In the genomic region with DNA sequence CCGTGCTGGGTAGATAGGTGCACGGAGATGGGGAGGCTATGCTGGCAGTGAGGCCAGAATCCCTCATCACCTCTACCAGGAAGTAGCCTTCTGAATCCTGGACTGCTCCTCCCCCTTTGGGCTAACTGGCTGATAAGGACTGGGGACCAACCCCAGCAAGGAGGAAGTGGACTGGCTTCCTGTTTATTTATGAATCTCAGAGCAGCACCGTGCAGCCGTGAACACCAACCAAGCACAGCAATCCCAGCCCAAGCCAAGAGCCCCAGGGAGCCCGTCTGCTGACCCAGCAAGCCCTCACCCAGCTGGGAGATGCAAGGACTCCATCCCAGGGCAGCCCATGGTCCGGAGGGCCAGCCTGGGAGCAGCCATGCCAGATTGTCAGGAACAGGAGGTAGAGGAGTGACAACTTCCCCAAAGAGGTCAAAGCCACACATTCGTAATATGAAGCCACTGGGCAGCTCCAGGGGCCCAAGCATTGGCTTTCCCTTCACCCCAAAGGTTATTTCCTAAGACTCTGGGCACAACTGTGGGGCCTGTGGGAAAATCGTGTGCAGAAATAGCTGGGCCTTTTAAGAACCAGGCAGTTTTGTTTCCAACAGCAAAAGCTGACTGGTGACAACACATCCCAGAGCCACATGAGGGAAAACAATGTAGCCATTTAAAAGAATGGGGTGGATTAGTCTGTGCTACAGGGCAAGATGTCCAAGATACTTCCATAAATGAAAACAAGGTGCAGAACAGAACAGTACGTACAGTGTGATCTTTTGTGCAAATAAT, we compare ENCODE assay signal across 7 cellular contexts. TPM values are rescaled to one million over a fixed set of nuclear protein-coding genes. Genes with fewer than 3 reads are reported as not detected.
DNase-seq lines count a peak whose midpoint lies in the region; ATAC-seq and TF ChIP-seq lines count a peak whose summit lies in the region.

No MANE protein-coding gene starts in this region.

- no peak overlapping the region for H3K9ac ChIP-seq in parathyroid adenoma

- ATAC-seq in GM18909 (IDR thresholded peaks at IDR 0.05; ENCODE audit: poor library complexity, unreplicated experiment) (peak; percentile 34), esophagus mucosa (peak; percentile 22)

- H2AFZ ChIP-seq in parathyroid adenoma, result peak overlapping the region; percentile 72

- no peaks in the 10 kb centered on the region for H3K4me1 ChIP-seq in parathyroid adenoma

- TF ChIP-seq CTCF in parathyroid adenoma (IDR thresholded peaks at IDR 0.05), result no peak

- no peaks in the 10 kb centered on the region for H3K36me3 ChIP-seq in parathyroid adenoma (ENCODE audit: control insufficient read depth, insufficient read depth, low read length)

- no peaks in the 10 kb centered on the region for H3K9me3 ChIP-seq in parathyroid adenoma (ENCODE audit: control insufficient read depth, low read length)

- no peaks in the 10 kb centered on the region for H3K27me3 ChIP-seq in parathyroid adenoma (ENCODE audit: control insufficient read depth, insufficient read depth, low read length)

- H3K4me2 ChIP-seq in parathyroid adenoma (ENCODE audit: low read length), result no peak overlapping the region

- DNase-seq in stimulated activated CD4-positive, alpha-beta T cell treated with anti-CD3 and anti-CD28 coated beads, Interleukin-15, amount 100 ng/mL, for 24 hours, result no peak
- DNase-seq in retina (no peak), G401 (ENCODE audit: low spot score) (no peak)

- peak overlapping the region; percentile 9 for H3K27ac ChIP-seq in parathyroid adenoma

- H3K4me3 ChIP-seq in parathyroid adenoma (ENCODE audit: low read depth, low read length), result no peak overlapping the region

- in situ Hi-C loops in G401 (cut with HindIII; ENCODE audit: low sequenced_read_pairs), result no loop called here

- H3K79me2 ChIP-seq in parathyroid adenoma, result no peaks in the 10 kb centered on the region

TF ChIP-seq in PFSK-1, 5 proteins besides CTCF, POLR2A, EP300 and RAD21:
- TF ChIP-seq, protein P1, sequence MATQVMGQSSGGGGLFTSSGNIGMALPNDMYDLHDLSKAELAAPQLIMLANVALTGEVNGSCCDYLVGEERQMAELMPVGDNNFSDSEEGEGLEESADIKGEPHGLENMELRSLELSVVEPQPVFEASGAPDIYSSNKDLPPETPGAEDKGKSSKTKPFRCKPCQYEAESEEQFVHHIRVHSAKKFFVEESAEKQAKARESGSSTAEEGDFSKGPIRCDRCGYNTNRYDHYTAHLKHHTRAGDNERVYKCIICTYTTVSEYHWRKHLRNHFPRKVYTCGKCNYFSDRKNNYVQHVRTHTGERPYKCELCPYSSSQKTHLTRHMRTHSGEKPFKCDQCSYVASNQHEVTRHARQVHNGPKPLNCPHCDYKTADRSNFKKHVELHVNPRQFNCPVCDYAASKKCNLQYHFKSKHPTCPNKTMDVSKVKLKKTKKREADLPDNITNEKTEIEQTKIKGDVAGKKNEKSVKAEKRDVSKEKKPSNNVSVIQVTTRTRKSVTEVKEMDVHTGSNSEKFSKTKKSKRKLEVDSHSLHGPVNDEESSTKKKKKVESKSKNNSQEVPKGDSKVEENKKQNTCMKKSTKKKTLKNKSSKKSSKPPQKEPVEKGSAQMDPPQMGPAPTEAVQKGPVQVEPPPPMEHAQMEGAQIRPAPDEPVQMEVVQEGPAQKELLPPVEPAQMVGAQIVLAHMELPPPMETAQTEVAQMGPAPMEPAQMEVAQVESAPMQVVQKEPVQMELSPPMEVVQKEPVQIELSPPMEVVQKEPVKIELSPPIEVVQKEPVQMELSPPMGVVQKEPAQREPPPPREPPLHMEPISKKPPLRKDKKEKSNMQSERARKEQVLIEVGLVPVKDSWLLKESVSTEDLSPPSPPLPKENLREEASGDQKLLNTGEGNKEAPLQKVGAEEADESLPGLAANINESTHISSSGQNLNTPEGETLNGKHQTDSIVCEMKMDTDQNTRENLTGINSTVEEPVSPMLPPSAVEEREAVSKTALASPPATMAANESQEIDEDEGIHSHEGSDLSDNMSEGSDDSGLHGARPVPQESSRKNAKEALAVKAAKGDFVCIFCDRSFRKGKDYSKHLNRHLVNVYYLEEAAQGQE (IDR thresholded peaks at IDR 0.05; ENCODE audit: insufficient read depth in 1 of 2, low read depth in 2 of 2, low read length in 2 of 2), result no peak
- TF ChIP-seq POLR2AphosphoS5 (IDR thresholded peaks at IDR 0.05; ENCODE audit: low read depth, low read length) (no peak), TAF1 (IDR thresholded peaks at IDR 0.05; ENCODE audit: borderline replicate concordance, insufficient read depth, low read length) (no peak), SIN3A (IDR thresholded peaks at IDR 0.05; ENCODE audit: borderline replicate concordance, insufficient read depth, low read length) (no peak), FOXP2 (optimal IDR thresholded peaks at IDR 0.05; ENCODE audit: borderline replicate concordance, extremely low read depth, extremely low read length, insufficient read depth) (peak; percentile 52)

RNA-seq across cellular contexts. Expression of a gene that starts 23.9 kb away (rescaled TPM):
- polyA plus RNA-seq in PFSK-1 (2012; ENCODE audit: insufficient read length, low read depth), result 394 TPM
- total RNA-seq in esophagus mucosa, result 141 TPM
- total RNA-seq in G401 (2014; rRNA removed; shearing (Covaris generic)), result 268 and 273 TPM in 2 replicates

RNA-seq across cellular contexts. Expression of a gene that starts 28.7 kb away (rescaled TPM):
- polyA plus RNA-seq in PFSK-1 (2012; ENCODE audit: insufficient read length, low read depth), result 4.5 TPM
- total RNA-seq in esophagus mucosa, result 10.9 TPM
- total RNA-seq in G401 (2014; rRNA removed; shearing (Covaris generic)), result 10.2 and 20.2 TPM in 2 replicates
